In the genomic region with DNA sequence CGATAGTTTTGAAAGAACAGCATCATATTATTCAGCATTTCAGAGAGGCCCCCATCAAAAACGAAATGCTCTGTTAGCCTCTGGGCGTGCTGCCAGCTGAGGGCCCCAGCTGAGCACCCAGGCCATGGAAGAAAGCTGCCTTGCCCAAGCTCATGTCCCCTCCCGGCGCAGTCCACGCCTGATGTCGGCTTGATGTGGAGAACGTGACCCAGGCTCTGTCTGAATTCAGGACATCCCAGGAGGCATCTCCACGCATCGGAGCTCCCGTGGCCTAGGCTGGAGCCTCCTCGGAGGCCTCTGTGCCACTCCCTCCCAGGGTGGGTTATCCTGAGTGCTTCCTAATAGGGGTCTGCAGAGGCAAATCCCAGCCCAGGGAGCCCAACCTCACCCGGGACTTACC, we compare ENCODE assay signal across 19 cellular contexts.
"Had no signal": no experiment of that assay in that cellular context is flagged by ENCODE, and none has a peak within 500 bp of the region (broad histone marks: within the 10 kb centered on the region; RNA-seq: fewer than 3 reads in every experiment).

No MANE protein-coding gene starts in this region.

- H3K4me3 ChIP-seq: cardiac muscle cell, SJCRH30 had no signal

- H3K4me2 ChIP-seq: SK-N-SH had no signal

- H3K27ac ChIP-seq: cardiac muscle cell, SJCRH30, VCaP had no signal

- H3K27me3 Mint-ChIP-seq: brain had no signal

- H3K36me3 ChIP-seq: cardiac muscle cell, SJCRH30 had no signal

- H3K4me3 Mint-ChIP-seq: activated CD8-positive, alpha-beta T cell treated with anti-CD3 and anti-CD28 coated beads for 36 hours; activated T-cell treated with anti-CD3 and anti-CD28 coated beads, Interleukin-2, amount 50 U/mL, for 72 hours; brain had no signal

- H3K27ac Mint-ChIP-seq: activated CD8-positive, alpha-beta T cell treated with anti-CD3 and anti-CD28 coated beads for 36 hours; activated T-cell treated with anti-CD3 and anti-CD28 coated beads, Interleukin-2, amount 50 U/mL, for 72 hours; brain had no signal

- H3K9me3 ChIP-seq: SJCRH30 had no signal

- H3K36me3 Mint-ChIP-seq: brain had no signal

- H3K27me3 ChIP-seq: cardiac muscle cell, SJCRH30 had no signal

- H3K9ac ChIP-seq: SK-N-SH had no signal

- H3K9me3 Mint-ChIP-seq: activated CD8-positive, alpha-beta T cell treated with anti-CD3 and anti-CD28 coated beads for 36 hours; activated T-cell treated with anti-CD3 and anti-CD28 coated beads, Interleukin-2, amount 50 U/mL, for 72 hours had no signal

- ATAC-seq: activated CD8-positive, alpha-beta T cell treated with anti-CD3 and anti-CD28 coated beads for 36 hours; activated T-cell treated with anti-CD3 and anti-CD28 coated beads, Interleukin-2, amount 50 U/mL, for 72 hours; Right ventricle myocardium inferior had no signal

- DNase-seq: activated CD4-positive, CD25-positive, alpha-beta regulatory T cell; activated CD8-positive, alpha-beta memory T cell treated with anti-CD3 and anti-CD28 coated beads, Interleukin-2, amount 50 U/mL, for 4 hours; activated CD8-positive, alpha-beta T cell treated with anti-CD3 and anti-CD28 coated beads for 36 hours; activated naive CD4-positive, alpha-beta T cell treated with anti-CD3 and anti-CD28 coated beads, Interleukin-2, amount 50 U/mL, for 16 hours; activated T-cell treated with anti-CD3 and anti-CD28 coated beads, Interleukin-2, amount 50 U/mL, for 72 hours; amniotic stem cell; MM.1S; NCI-H146; NCI-H187 treated with DMSO at 0.1 percent for 48 hours; NCI-H526; NCI-H82; SK-N-SH; T-helper 1 cell had no signal

- H3K4me1 ChIP-seq: SJCRH30 had no signal

- FAIRE-seq: astrocyte had no signal
